37 cellular contexts compared by ENCODE assay signal in the genomic region with DNA sequence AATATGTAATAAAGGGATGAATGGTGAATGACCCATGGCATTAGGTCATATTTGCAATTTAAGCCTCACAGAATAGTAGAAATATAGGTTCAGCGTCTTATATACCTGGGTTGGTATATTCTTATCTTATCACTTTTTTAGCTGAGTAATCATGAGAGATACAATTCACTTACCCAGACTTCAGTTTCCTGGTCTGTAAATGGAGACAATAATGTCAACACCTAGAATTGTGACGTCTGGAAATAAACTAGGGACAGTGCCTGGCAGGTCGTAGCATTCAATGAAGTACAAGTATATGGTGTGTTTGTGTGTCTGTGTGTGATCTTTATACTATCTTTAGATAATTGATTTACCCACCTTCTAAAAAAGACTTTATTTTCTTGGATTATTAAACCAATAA.
"Had no signal": no experiment of that assay in that cellular context is flagged by ENCODE, and none has a peak within 500 bp of the region (broad histone marks: within the 10 kb centered on the region; RNA-seq: fewer than 3 reads in every experiment).

No MANE protein-coding gene starts in this region.

- DNase-seq: activated B cell treated with CpG ODN at 0.5 μM for 24 hours; activated CD4-positive, alpha-beta T cell treated with anti-CD3 and anti-CD28 coated beads for 48 hours; activated CD4-positive, alpha-beta T cell treated with anti-CD3 and anti-CD28 coated beads, Interleukin-2, amount 50 U/mL, for 1 hour; activated CD4-positive, alpha-beta T cell treated with anti-CD3 and anti-CD28 coated beads, Interleukin-2, amount 50 U/mL, for 48 hours; activated CD8-positive, alpha-beta memory T cell treated with anti-CD3 and anti-CD28 coated beads, Interleukin-2, amount 10 ng/mL, durations not matched to agents 7 days and 5 days; activated CD8-positive, alpha-beta memory T cell treated with anti-CD3 and anti-CD28 coated beads, Interleukin-2, amount 50 U/mL, for 4 hours; activated CD8-positive, alpha-beta T cell treated with anti-CD3 and anti-CD28 coated beads for 36 hours; activated effector memory CD4-positive, alpha-beta T cell treated with anti-CD3 and anti-CD28 coated beads, Interleukin-2, amount 50 U/mL, for 16 hours; activated naive CD4-positive, alpha-beta T cell treated with anti-CD3 and anti-CD28 coated beads for 36 hours; activated naive CD8-positive, alpha-beta T cell treated with anti-CD3 and anti-CD28 coated beads for 36 hours; activated naive CD8-positive, alpha-beta T cell treated with anti-CD3 and anti-CD28 coated beads, Interleukin-2, amount 50 U/mL, for 24 hours; activated T-cell treated with anti-CD3 and anti-CD28 coated beads, Interleukin-2, amount 50 U/mL, for 1 hour; activated T-cell treated with anti-CD3 and anti-CD28 coated beads, Interleukin-2, amount 50 U/mL, for 48 hours; adrenal gland; amygdala; aorta; body of pancreas; central memory CD4-positive, alpha-beta T cell; cortex of kidney; dermis blood vessel endothelial cell; effector CD4-positive, alpha-beta T cell; effector memory CD8-positive, alpha-beta T cell; erythroblast; esophagus squamous epithelium; foreskin melanocyte; T-helper 1 cell; T-helper 17 cell; T1000; WERI-Rb-1 had no signal

- H3K9me3 ChIP-seq: adrenal gland, body of pancreas, breast epithelium, esophagus squamous epithelium, gastroesophageal sphincter had no signal

- H3K4me1 ChIP-seq: adrenal gland, body of pancreas, breast epithelium, esophagus squamous epithelium, gastroesophageal sphincter had no signal

- H3K4me1 Mint-ChIP-seq: activated B cell treated with CpG ODN at 0.5 μM for 24 hours; activated CD8-positive, alpha-beta memory T cell treated with anti-CD3 and anti-CD28 coated beads, Interleukin-2, amount 10 ng/mL, durations not matched to agents 7 days and 5 days; T-helper 17 cell had no signal

- H3K4me3 Mint-ChIP-seq: activated B cell treated with CpG ODN at 0.5 μM for 24 hours; activated CD8-positive, alpha-beta memory T cell treated with anti-CD3 and anti-CD28 coated beads, Interleukin-2, amount 10 ng/mL, durations not matched to agents 7 days and 5 days; activated CD8-positive, alpha-beta T cell treated with anti-CD3 and anti-CD28 coated beads for 36 hours; activated naive CD4-positive, alpha-beta T cell treated with anti-CD3 and anti-CD28 coated beads for 36 hours; activated naive CD4-positive, alpha-beta T cell treated with anti-CD3 and anti-CD28 coated beads, Interleukin-2, amount 50 U/mL, for 24 hours; activated naive CD8-positive, alpha-beta T cell treated with anti-CD3 and anti-CD28 coated beads for 36 hours; activated naive CD8-positive, alpha-beta T cell treated with anti-CD3 and anti-CD28 coated beads, Interleukin-2, amount 50 U/mL, for 24 hours; activated T-helper 1 cell treated with anti-CD3 and anti-CD28 coated beads, Interleukin-12 subunit alpha, Interleukin-12 subunit beta, Interleukin-2, Interleukin-4 antibody, amounts not matched to agents 30 ng/mL and 10 ng/mL and 1 ng/mL, durations not matched to agents 14 hours and 24 hours and 36 hours; effector memory CD8-positive, alpha-beta T cell; T-helper 17 cell; T-helper 2 cell treated with Interferon-gamma antibody and Interleukin-4, amounts not matched to agents 5 μg/mL and 100 μg/mL, for 36 hours had no signal

- H3K27ac ChIP-seq: adrenal gland, body of pancreas, breast epithelium, esophagus squamous epithelium, gastroesophageal sphincter, WERI-Rb-1 had no signal

- H3K36me3 ChIP-seq: adrenal gland, breast epithelium, cardiac muscle cell, esophagus squamous epithelium, gastroesophageal sphincter, WERI-Rb-1 had no signal

- H3K27ac Mint-ChIP-seq: activated B cell treated with CpG ODN at 0.5 μM for 24 hours; activated CD8-positive, alpha-beta memory T cell treated with anti-CD3 and anti-CD28 coated beads, Interleukin-2, amount 10 ng/mL, durations not matched to agents 7 days and 5 days; activated CD8-positive, alpha-beta T cell treated with anti-CD3 and anti-CD28 coated beads for 36 hours; activated naive CD4-positive, alpha-beta T cell treated with anti-CD3 and anti-CD28 coated beads for 36 hours; activated naive CD4-positive, alpha-beta T cell treated with anti-CD3 and anti-CD28 coated beads, Interleukin-2, amount 50 U/mL, for 24 hours; activated naive CD8-positive, alpha-beta T cell treated with anti-CD3 and anti-CD28 coated beads for 36 hours; activated naive CD8-positive, alpha-beta T cell treated with anti-CD3 and anti-CD28 coated beads, Interleukin-2, amount 50 U/mL, for 24 hours; activated T-helper 1 cell treated with anti-CD3 and anti-CD28 coated beads, Interleukin-12 subunit alpha, Interleukin-12 subunit beta, Interleukin-2, Interleukin-4 antibody, amounts not matched to agents 30 ng/mL and 10 ng/mL and 1 ng/mL, durations not matched to agents 14 hours and 24 hours and 36 hours; activated T-helper 2 cell treated with anti-CD3 and anti-CD28 coated beads, Interferon-gamma antibody, Interleukin-2, Interleukin-4, amounts not matched to agents 10 μg/mL and 5 μg/mL and 100 μg/mL, durations not matched to agents 14 hours and 24 hours and 36 hours; effector memory CD8-positive, alpha-beta T cell; T-helper 17 cell; T-helper 2 cell treated with Interferon-gamma antibody and Interleukin-4, amounts not matched to agents 5 μg/mL and 100 μg/mL, for 36 hours had no signal

- H3K4me3 ChIP-seq: adrenal gland, body of pancreas, breast epithelium, cardiac muscle cell, esophagus squamous epithelium, gastroesophageal sphincter had no signal

- ATAC-seq: activated CD4-positive, CD25-positive, alpha-beta regulatory T cell treated with anti-CD3 and anti-CD28 coated beads, Interleukin-2, amount 50 U/mL, for 24 hours; activated CD8-positive, alpha-beta memory T cell treated with anti-CD3 and anti-CD28 coated beads, Interleukin-2, amount 10 ng/mL, durations not matched to agents 7 days and 5 days; activated CD8-positive, alpha-beta T cell treated with anti-CD3 and anti-CD28 coated beads for 36 hours; activated naive CD8-positive, alpha-beta T cell treated with anti-CD3 and anti-CD28 coated beads, Interleukin-2, amount 50 U/mL, for 24 hours; body of pancreas; effector memory CD8-positive, alpha-beta T cell; gastroesophageal sphincter; T-helper 17 cell had no signal

- H3K27me3 ChIP-seq: adrenal gland, body of pancreas, breast epithelium, cardiac muscle cell, esophagus squamous epithelium, gastroesophageal sphincter had no signal

- H3K36me3 Mint-ChIP-seq: activated CD8-positive, alpha-beta memory T cell treated with anti-CD3 and anti-CD28 coated beads, Interleukin-2, amount 10 ng/mL, durations not matched to agents 7 days and 5 days; activated naive CD4-positive, alpha-beta T cell treated with anti-CD3 and anti-CD28 coated beads, Interleukin-2, amount 50 U/mL, for 24 hours; activated naive CD8-positive, alpha-beta T cell treated with anti-CD3 and anti-CD28 coated beads for 36 hours had no signal

- H3K9me3 Mint-ChIP-seq: activated B cell treated with CpG ODN at 0.5 μM for 24 hours; activated CD8-positive, alpha-beta T cell treated with anti-CD3 and anti-CD28 coated beads for 36 hours; activated naive CD4-positive, alpha-beta T cell treated with anti-CD3 and anti-CD28 coated beads for 36 hours; activated naive CD4-positive, alpha-beta T cell treated with anti-CD3 and anti-CD28 coated beads, Interleukin-2, amount 50 U/mL, for 24 hours; activated naive CD8-positive, alpha-beta T cell treated with anti-CD3 and anti-CD28 coated beads for 36 hours; activated naive CD8-positive, alpha-beta T cell treated with anti-CD3 and anti-CD28 coated beads, Interleukin-2, amount 50 U/mL, for 24 hours; activated T-helper 1 cell treated with anti-CD3 and anti-CD28 coated beads, Interleukin-12 subunit alpha, Interleukin-12 subunit beta, Interleukin-2, Interleukin-4 antibody, amounts not matched to agents 30 ng/mL and 10 ng/mL and 1 ng/mL, durations not matched to agents 14 hours and 24 hours and 36 hours; activated T-helper 2 cell treated with anti-CD3 and anti-CD28 coated beads, Interferon-gamma antibody, Interleukin-2, Interleukin-4, amounts not matched to agents 10 μg/mL and 5 μg/mL and 100 μg/mL, durations not matched to agents 14 hours and 24 hours and 36 hours; T-helper 2 cell treated with Interferon-gamma antibody and Interleukin-4, amounts not matched to agents 5 μg/mL and 100 μg/mL, for 36 hours had no signal
